11 cellular contexts compared by ENCODE assay signal in genomic region chr14:90556050-90556477, GRCh38.
A peak's percentile ranks its signal among the peaks of the same experiment; 100 is the strongest.
DNase-seq lines count a peak whose midpoint lies in the region; ATAC-seq and TF ChIP-seq lines count a peak whose summit lies in the region.
"Had no signal": no experiment of that assay in that cellular context is flagged by ENCODE, and none has a peak within 500 bp of the region (broad histone marks: within the 10 kb centered on the region; RNA-seq: fewer than 3 reads in every experiment).

No MANE protein-coding gene starts in this region.

- H3K27me3 ChIP-seq in mucosa of stomach (ENCODE audit: control insufficient read depth, insufficient read depth, low read length) (peaks cover 6% of the 10 kb centered on the region), aorta (ENCODE audit: control insufficient read depth in 1 of 2, insufficient read depth in 2 of 2, low read length in 1 of 2) (no peaks in the 10 kb centered on the region)
- H3K27me3 ChIP-seq: esophagus squamous epithelium had no signal

- H3K9me3 ChIP-seq in mucosa of stomach (ENCODE audit: control insufficient read depth, low read length) (no peaks in the 10 kb centered on the region), aorta (ENCODE audit: control insufficient read depth, low read length) (no peaks in the 10 kb centered on the region)
- H3K9me3 ChIP-seq: esophagus squamous epithelium had no signal

- no peak overlapping the region for H3K9ac ChIP-seq in mucosa of stomach (ENCODE audit: low read length)

- no peak overlapping the region for H3K27ac Mint-ChIP-seq in glutamatergic neuron (ENCODE audit: unreplicated experiment)

- peaks cover 6% of the 10 kb centered on the region for H3K9me3 Mint-ChIP-seq in glutamatergic neuron (ENCODE audit: unreplicated experiment)

- intact Hi-C loops in Right ventricle myocardium inferior (cut with DNase I): loop anchor here (2.0 kb wide), 1 partner anchor 17 kb away; no protein-coding TSS in a partner anchor
- intact Hi-C loops in cardiac septum (cut with DNase I): no loop called here
- intact Hi-C loops in aorta (cut with DNase I): no loop called here

- TF ChIP-seq CTCF in glutamatergic neuron (IDR thresholded peaks at IDR 0.05; ENCODE audit: partially characterized antibody, unreplicated experiment): no peak

- 73 to 82% methylated on average over 15 of the region's 15 CpGs for WGBS in aorta, 2 donors

- no peak for DNase-seq in Right ventricle myocardium inferior (ENCODE audit: missing footprints)
- DNase-seq in cardiac septum (ENCODE audit: low spot score): no peak
- DNase-seq in glutamatergic neuron: peak; percentile 60
- peak; percentile 39 to 68 for DNase-seq in aorta
- DNase-seq in NCI-H2029 treated with DMSO at 0.1 percent for 48 hours (lab: John Stamatoyannopoulos, UW): no peak
- DNase-seq: ACHN; activated effector memory CD4-positive, alpha-beta T cell treated with Interleukin-2 at 50 U/mL for 16 hours; esophagus squamous epithelium had no signal

- peak; percentile 52 for ATAC-seq in Right ventricle myocardium inferior
- ATAC-seq in aorta (ENCODE audit: low FRiP score): no peak
- no peak for ATAC-seq in GM18519 (IDR thresholded peaks at IDR 0.05; ENCODE audit: low FRiP score, unreplicated experiment)
- ATAC-seq in GM21529 (IDR thresholded peaks at IDR 0.05; ENCODE audit: unreplicated experiment): no peak

- H3K4me3 Mint-ChIP-seq in glutamatergic neuron (ENCODE audit: unreplicated experiment): no peak overlapping the region

- H3K4me1 Mint-ChIP-seq in glutamatergic neuron (ENCODE audit: low read depth, unreplicated experiment): peaks cover 24% of the 10 kb centered on the region

- no peaks in the 10 kb centered on the region for H3K36me3 ChIP-seq in mucosa of stomach (ENCODE audit: control insufficient read depth, insufficient read depth, low read length)
- no peaks in the 10 kb centered on the region for H3K36me3 ChIP-seq in aorta (ENCODE audit: control insufficient read depth in 1 of 2, insufficient read depth in 2 of 2, low read length in 1 of 2)
- H3K36me3 ChIP-seq: esophagus squamous epithelium had no signal

- H3K27me3 Mint-ChIP-seq in glutamatergic neuron (ENCODE audit: unreplicated experiment): peaks cover 2% of the 10 kb centered on the region

- H3K4me1 ChIP-seq in mucosa of stomach (ENCODE audit: control insufficient read depth, insufficient read depth, low read length): peaks cover 15% of the 10 kb centered on the region
- H3K4me1 ChIP-seq in aorta (ENCODE audit: control insufficient read depth in 1 of 2, insufficient read depth in 2 of 2, low read length in 2 of 2): no peaks in the 10 kb centered on the region

- no peak overlapping the region for H3K27ac ChIP-seq in aorta (ENCODE audit: low read depth in 1 of 2, low read length in 2 of 2)
- H3K27ac ChIP-seq: esophagus squamous epithelium had no signal

- H3K4me3 ChIP-seq in mucosa of stomach (ENCODE audit: low read length) (peak overlapping the region; percentile 42), aorta (ENCODE audit: low read length in 2 of 2) (no peak overlapping the region)
- H3K4me3 ChIP-seq: esophagus squamous epithelium had no signal

- no peaks in the 10 kb centered on the region for H3K36me3 Mint-ChIP-seq in glutamatergic neuron (ENCODE audit: unreplicated experiment)

Comparison
In these comparisons a context has a peak if more than half of its experiments do, and no peak if none do; other contexts are left out.
1. DNase-seq: peak in glutamatergic neuron (single experiment) and aorta (2 of 2); none in Right ventricle myocardium inferior (single experiment), cardiac septum (single experiment) and NCI-H2029 treated with DMSO at 0.1 percent for 48 hours (single experiment).